12 cellular contexts compared by ENCODE assay signal in the genomic region with DNA sequence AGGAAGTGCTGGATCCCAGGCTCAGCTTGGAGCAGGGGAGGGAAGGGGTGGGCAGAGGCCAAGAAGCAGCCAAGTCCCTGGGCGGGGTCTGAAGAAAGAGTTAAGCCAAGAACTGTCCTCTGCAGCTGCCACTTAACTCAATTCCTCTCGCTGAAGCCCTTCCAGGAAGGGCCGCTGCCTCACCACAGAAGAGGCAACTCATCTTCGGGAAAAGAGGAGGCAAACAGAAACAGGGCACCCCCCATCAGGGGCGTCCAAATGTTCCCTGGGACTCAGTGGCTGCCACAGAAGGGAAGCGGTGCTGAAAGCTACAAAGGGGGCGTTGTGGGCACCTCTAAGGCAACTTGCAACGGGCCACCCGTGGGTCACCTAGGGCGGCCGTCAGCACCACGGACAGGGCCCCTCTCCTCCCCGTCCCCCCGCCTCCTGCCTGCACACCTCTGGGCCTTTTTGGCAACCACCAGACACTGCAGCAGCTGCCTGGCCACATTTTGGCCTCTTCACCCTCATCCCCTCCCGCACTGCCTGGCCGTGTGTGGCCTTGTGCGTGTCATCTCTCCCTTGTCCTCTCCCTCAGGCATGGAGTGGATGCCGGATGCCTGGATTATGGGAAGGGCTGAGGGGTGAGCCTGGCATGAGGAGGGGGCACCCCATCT. TPM values are rescaled to one million over a fixed set of nuclear protein-coding genes. Genes with fewer than 3 reads are reported as not detected.
A peak's percentile ranks its signal among the peaks of the same experiment; 100 is the strongest.
DNase-seq lines count a peak whose midpoint lies in the region; ATAC-seq and TF ChIP-seq lines count a peak whose summit lies in the region.
"Had no signal": no experiment of that assay in that cellular context is flagged by ENCODE, and none has a peak within 500 bp of the region (broad histone marks: within the 10 kb centered on the region; RNA-seq: fewer than 3 reads in every experiment).

No MANE protein-coding gene starts in this region.

- TF ChIP-seq CTCF in nephron progenitor cell (IDR thresholded peaks at IDR 0.05) = no peak

- intact Hi-C loops in activated CD4-positive, alpha-beta T cell treated with anti-CD3 and anti-CD28 coated beads, Interleukin-2, amount 10 ng/mL, durations not matched to agents 24 days and 14 days (cut with micrococcal nuclease) = loop anchor here (10.0 kb wide), 1 partner anchor 164 kb away; the partner anchor contains the start of gene CDIPT

- no peaks in the 10 kb centered on the region for H3K9me3 Mint-ChIP-seq in activated CD4-positive, alpha-beta T cell treated with anti-CD3 and anti-CD28 coated beads, Interleukin-2, amount 10 ng/mL, durations not matched to agents 24 days and 14 days
- H3K9me3 Mint-ChIP-seq in nephron progenitor cell = no peaks in the 10 kb centered on the region

- peaks cover 6% of the 10 kb centered on the region for H3K4me1 Mint-ChIP-seq in activated CD4-positive, alpha-beta T cell treated with anti-CD3 and anti-CD28 coated beads, Interleukin-2, amount 10 ng/mL, durations not matched to agents 24 days and 14 days
- peaks cover 44% of the 10 kb centered on the region for H3K4me1 Mint-ChIP-seq in nephron progenitor cell

- H3K4me3 Mint-ChIP-seq in activated CD4-positive, alpha-beta T cell treated with anti-CD3 and anti-CD28 coated beads, Interleukin-2, amount 10 ng/mL, durations not matched to agents 24 days and 14 days = no peak overlapping the region
- no peak overlapping the region for H3K4me3 Mint-ChIP-seq in nephron progenitor cell

- no peaks in the 10 kb centered on the region for H3K36me3 Mint-ChIP-seq in activated CD4-positive, alpha-beta T cell treated with anti-CD3 and anti-CD28 coated beads, Interleukin-2, amount 10 ng/mL, durations not matched to agents 24 days and 14 days (ENCODE audit: low read depth)
- H3K36me3 Mint-ChIP-seq in nephron progenitor cell (ENCODE audit: low read depth) = no peaks in the 10 kb centered on the region
- H3K36me3 Mint-ChIP-seq: naive thymus-derived CD4-positive, alpha-beta T cell had no signal

- peak; percentile 80 for DNase-seq in activated CD4-positive, alpha-beta T cell treated with anti-CD3 and anti-CD28 coated beads, Interleukin-2, amount 10 ng/mL, durations not matched to agents 24 days and 14 days
- no peak for DNase-seq in activated CD4-positive, alpha-beta T cell treated with anti-CD3 and anti-CD28 coated beads, Interleukin-2, amount 50 U/mL, for 4 hours
- DNase-seq in LHCN-M2 (ENCODE audit: low read depth) (peak; percentile 39), nephron progenitor cell (peak; percentile 92), OCI-M2 (lab: John Stamatoyannopoulos, UW; ENCODE audit: unreplicated experiment) (no peak)
- no peak for DNase-seq in activated CD4-positive, CD25-positive, alpha-beta regulatory T cell treated with anti-CD3 and anti-CD28 coated beads, Interleukin-2, amount 50 U/mL, for 72 hours
- DNase-seq: AML-193; heart right ventricle; naive thymus-derived CD4-positive, alpha-beta T cell had no signal

- H3K27me3 Mint-ChIP-seq in activated CD4-positive, alpha-beta T cell treated with anti-CD3 and anti-CD28 coated beads, Interleukin-2, amount 10 ng/mL, durations not matched to agents 24 days and 14 days = peaks cover 49% of the 10 kb centered on the region
- H3K27me3 Mint-ChIP-seq in nephron progenitor cell (ENCODE audit: low read depth, poor library complexity) = peaks cover 66% of the 10 kb centered on the region

- no peak overlapping the region for H3K27ac Mint-ChIP-seq in activated CD4-positive, alpha-beta T cell treated with anti-CD3 and anti-CD28 coated beads, Interleukin-2, amount 10 ng/mL, durations not matched to agents 24 days and 14 days
- H3K27ac Mint-ChIP-seq in nephron progenitor cell = no peak overlapping the region
- H3K27ac Mint-ChIP-seq: naive thymus-derived CD4-positive, alpha-beta T cell had no signal

- peak overlapping the region; percentile 47 for H3K27ac ChIP-seq in cingulate gyrus (ENCODE audit: low read depth, low read length)
- H3K27ac ChIP-seq: heart right ventricle had no signal

- no peak for ATAC-seq in GM18861 (IDR thresholded peaks at IDR 0.05; ENCODE audit: unreplicated experiment)
- ATAC-seq: naive thymus-derived CD4-positive, alpha-beta T cell had no signal

RNA-seq across cellular contexts. Expression of gene TLCD3B, which starts 2.5 kb away (rescaled TPM):
- total RNA-seq in activated CD4-positive, alpha-beta T cell treated with anti-CD3 and anti-CD28 coated beads, Interleukin-2, amount 10 ng/mL, durations not matched to agents 24 days and 14 days = 1.5 and 1.8 TPM in 2 replicates
- total RNA-seq in LHCN-M2 (2014; rRNA removed) = not detected in 2 replicates
- polyA plus RNA-seq in LHCN-M2 (2012) = 0.09 TPM
- total RNA-seq: dermis microvascular lymphatic vessel endothelial cell, heart right ventricle had no signal
- polyA plus RNA-seq: naive thymus-derived CD4-positive, alpha-beta T cell had no signal

RNA-seq across cellular contexts. Expression of gene C16orf92, which starts 5.6 kb away (rescaled TPM):
- total RNA-seq in activated CD4-positive, alpha-beta T cell treated with anti-CD3 and anti-CD28 coated beads, Interleukin-2, amount 10 ng/mL, durations not matched to agents 24 days and 14 days = not detected in 2 replicates
- not detected in 2 replicates for total RNA-seq in LHCN-M2 (2014; rRNA removed)
- not detected for polyA plus RNA-seq in LHCN-M2 (2012)
- total RNA-seq: dermis microvascular lymphatic vessel endothelial cell; heart right ventricle; naive thymus-derived CD4-positive, alpha-beta T cell had no signal
- polyA plus RNA-seq: heart right ventricle; naive thymus-derived CD4-positive, alpha-beta T cell had no signal

RNA-seq across cellular contexts. Expression of gene DOC2A, which starts 17.7 kb away (rescaled TPM):
- total RNA-seq in activated CD4-positive, alpha-beta T cell treated with anti-CD3 and anti-CD28 coated beads, Interleukin-2, amount 10 ng/mL, durations not matched to agents 24 days and 14 days = 2.7 and 3.2 TPM in 2 replicates
- total RNA-seq in LHCN-M2 (2014; rRNA removed) = not detected in 2 replicates
- polyA plus RNA-seq in LHCN-M2 (2012) = not detected

RNA-seq across cellular contexts. Expression of gene INO80E, which starts 32.5 kb away (rescaled TPM):
- 129 and 133 TPM in 2 replicates for total RNA-seq in activated CD4-positive, alpha-beta T cell treated with anti-CD3 and anti-CD28 coated beads, Interleukin-2, amount 10 ng/mL, durations not matched to agents 24 days and 14 days
- total RNA-seq in LHCN-M2 (2014; rRNA removed) = 116 and 194 TPM in 2 replicates
- 76.4 TPM for polyA plus RNA-seq in LHCN-M2 (2012)

RNA-seq across cellular contexts. Expression of gene HIRIP3, which starts 33.1 kb away (rescaled TPM):
- 45.9 and 47.7 TPM in 2 replicates for total RNA-seq in activated CD4-positive, alpha-beta T cell treated with anti-CD3 and anti-CD28 coated beads, Interleukin-2, amount 10 ng/mL, durations not matched to agents 24 days and 14 days
- 12.2 and 22.4 TPM in 2 replicates for total RNA-seq in LHCN-M2 (2014; rRNA removed)
- polyA plus RNA-seq in LHCN-M2 (2012) = 12.8 TPM

Comparison
In these comparisons a context has a peak if more than half of its experiments do, and no peak if none do; other contexts are left out.
1. DNase-seq: peak in activated CD4-positive, alpha-beta T cell treated with anti-CD3 and anti-CD28 coated beads, Interleukin-2, amount 10 ng/mL, durations not matched to agents 24 days and 14 days (single experiment), LHCN-M2 (single experiment) and nephron progenitor cell (single experiment); none in activated CD4-positive, alpha-beta T cell treated with anti-CD3 and anti-CD28 coated beads, Interleukin-2, amount 50 U/mL, for 4 hours (0 of 2), OCI-M2 (single experiment) and activated CD4-positive, CD25-positive, alpha-beta regulatory T cell treated with anti-CD3 and anti-CD28 coated beads, Interleukin-2, amount 50 U/mL, for 72 hours (single experiment).